In genomic region chr10:116469437-116469836, GRCh38 we compare ENCODE assay signal across 17 cellular contexts. TPM values are rescaled to one million over a fixed set of nuclear protein-coding genes. Genes with fewer than 3 reads are reported as not detected.
A peak's percentile ranks its signal among the peaks of the same experiment; 100 is the strongest.
DNase-seq lines count a peak whose midpoint lies in the region; FAIRE-seq and TF ChIP-seq lines count a peak whose summit lies in the region.
"Had no signal": no experiment of that assay in that cellular context is flagged by ENCODE, and none has a peak within 500 bp of the region (broad histone marks: within the 10 kb centered on the region; RNA-seq: fewer than 3 reads in every experiment).

No MANE protein-coding gene starts in this region.

- CTCF ChIA-PET in H1 (lab: Charles Lee; ENCODE audit: partially characterized antibody): interaction anchor here (1.3 to 3.4 kb wide), 5 partner anchors 8 to 53 kb away, joined by 3 to 15 read pairs (median 10); no protein-coding TSS in a partner anchor

- WGBS in H1 (ENCODE audit: extremely low coverage in 1 of 2, insufficient coverage in 1 of 2, insufficient read length in 1 of 2, insufficient replicate concordance in 2 of 2, low coverage in 1 of 2, low lambda C conversion rate in 2 of 2, missing lambda C conversion rate in 1 of 2), 2 experiments: 90% methylated on average over 3 of the region's 3 CpGs; no CpG with 5 or more reads in 1 of the 2 experiments

- no peak for TF ChIP-seq POLR2A in H1 (IDR thresholded peaks at IDR 0.05; ENCODE audit: control extremely low read depth in 1 of 2, low read depth in 2 of 2, low read length in 2 of 2)

- H4K20me1 ChIP-seq in H1 (replicated peaks in 1 of 2; ENCODE audit: control insufficient read depth in 1 of 2, insufficient read depth in 2 of 2, low read length in 2 of 2): no peaks in the 10 kb centered on the region
- no peaks in the 10 kb centered on the region for H4K20me1 ChIP-seq in Karpas-422 (ENCODE audit: insufficient read depth, low read depth, low read length)

- H3K9me3 ChIP-seq in H1 (ENCODE audit: insufficient read depth in 2 of 2, low read depth in 1 of 2, low read length in 1 of 2) (no peaks in the 10 kb centered on the region), Karpas-422 (ENCODE audit: low read length) (no peaks in the 10 kb centered on the region)
- H3K9me3 ChIP-seq: A549 had no signal

- H2BK5ac ChIP-seq in H1 (ENCODE audit: low read depth, low read length): no peak overlapping the region

- H3K23me2 ChIP-seq in H1 (ENCODE audit: low read depth, low read length): no peaks in the 10 kb centered on the region

- no peaks in the 10 kb centered on the region for H3K36me3 Mint-ChIP-seq in mesothelial cell of epicardium
- H3K36me3 Mint-ChIP-seq: IgD-negative memory B cell had no signal

- H3K9ac ChIP-seq in H1 (replicated peaks in 1 of 4; ENCODE audit: extremely low read depth in 1 of 4, low read depth in 3 of 4, low read length in 3 of 4) (no peak overlapping the region), Karpas-422 (ENCODE audit: low read length) (no peak overlapping the region)

- H3K4me1 ChIP-seq in H1 (replicated peaks in 1 of 4; ENCODE audit: control insufficient read depth in 3 of 4, insufficient read depth in 4 of 4, low read length in 3 of 4) (no peaks in the 10 kb centered on the region), Karpas-422 (ENCODE audit: low read length) (no peaks in the 10 kb centered on the region)
- H3K4me1 ChIP-seq: A549 had no signal

- no peak overlapping the region for H3K4me3 Mint-ChIP-seq in mesothelial cell of epicardium
- H3K4me3 Mint-ChIP-seq: IgD-negative memory B cell had no signal

- H4K5ac ChIP-seq in H1 (ENCODE audit: insufficient read length, low read depth, low read length): no peak overlapping the region

- H3K4me2 ChIP-seq in H1 (ENCODE audit: insufficient read depth in 1 of 2, low read depth in 2 of 2, low read length in 2 of 2) (no peak overlapping the region), Karpas-422 (ENCODE audit: low read depth, low read length, poor library complexity, severe bottlenecking) (no peak overlapping the region)
- H3K4me2 ChIP-seq: A549 had no signal

- no peak overlapping the region for H2BK20ac ChIP-seq in H1 (ENCODE audit: low read length)

- no peak overlapping the region for H2BK12ac ChIP-seq in H1 (ENCODE audit: low read depth, low read length)

- H3K9me2 ChIP-seq in Karpas-422 (replicated peaks; ENCODE audit: insufficient read depth, low read length): no peaks in the 10 kb centered on the region

- peak; percentile 4 for DNase-seq in A172 (ENCODE audit: low spot score)
- DNase-seq in HCEC 1CT: peak; percentile 29
- no peak for DNase-seq in H1 (ENCODE audit: low read depth in 1 of 2, low spot score in 2 of 2)
- DNase-seq in mesothelial cell of epicardium (ENCODE audit: low spot score in 2 of 2, unreplicated experiment in 2 of 2): no peak
- no peak for DNase-seq in activated CD8-positive, alpha-beta memory T cell treated with anti-CD3 and anti-CD28 coated beads, Interleukin-2, amount 50 U/mL, for 4 hours
- DNase-seq in NCI-H2081 (lab: John Stamatoyannopoulos, UW): no peak
- DNase-seq in Karpas-422: no peak
- no peak for DNase-seq in stimulated activated CD8-positive, alpha-beta memory T cell treated with anti-CD3 and anti-CD28 coated beads, Interleukin-4, amount 100 ng/mL, for 48 hours
- DNase-seq: DMS53, GOT3, NCI-H2107, PC-3 had no signal

- peaks cover 9% of the 10 kb centered on the region for H3K27me3 Mint-ChIP-seq in mesothelial cell of epicardium (ENCODE audit: low read depth)
- H3K27me3 Mint-ChIP-seq: IgD-negative memory B cell had no signal

- H3K9me3 Mint-ChIP-seq in mesothelial cell of epicardium: peaks cover 5% of the 10 kb centered on the region
- H3K9me3 Mint-ChIP-seq: IgD-negative memory B cell had no signal

- TF ChIP-seq EP300 in H1 (IDR thresholded peaks at IDR 0.05; ENCODE audit: borderline replicate concordance in 1 of 2, low read depth in 2 of 2, low read length in 2 of 2): no peak

- H4K91ac ChIP-seq in H1 (replicated peaks; ENCODE audit: insufficient read length, low read length): no peak overlapping the region

- POLR2A ChIA-PET in H1 (lab: Charles Lee; ENCODE audit: partially characterized antibody): no interaction called here

- H3K27me3 ChIP-seq in H1 (replicated peaks in 1 of 4; ENCODE audit: control insufficient read depth in 3 of 4, extremely low read depth in 1 of 4, insufficient read depth in 3 of 4, low read length in 3 of 4): no peaks in the 10 kb centered on the region
- no peaks in the 10 kb centered on the region for H3K27me3 ChIP-seq in Karpas-422 (ENCODE audit: low read length)

- H3K79me1 ChIP-seq in H1 (ENCODE audit: low read depth, low read length): no peaks in the 10 kb centered on the region

- no peak for TF ChIP-seq CTCF in H1 (IDR thresholded peaks at IDR 0.05; ENCODE audit: control extremely low read depth in 1 of 3, insufficient read depth in 1 of 3, low read depth in 1 of 3, low read length in 3 of 3)
- no peak for TF ChIP-seq CTCF in mesothelial cell of epicardium (IDR thresholded peaks at IDR 0.05; ENCODE audit: unreplicated experiment)

- H3K18ac ChIP-seq in H1 (ENCODE audit: extremely low read depth, low read length): no peak overlapping the region

- H3K4me1 Mint-ChIP-seq in mesothelial cell of epicardium: peaks cover 20% of the 10 kb centered on the region
- H3K4me1 Mint-ChIP-seq: IgD-negative memory B cell had no signal

- H3K4me3 ChIP-seq in H1 (ENCODE audit: extremely low read depth in 1 of 4, insufficient read depth in 2 of 4, low read depth in 3 of 4, low read length in 4 of 4) (no peak overlapping the region), Karpas-422 (ENCODE audit: low read length) (no peak overlapping the region)
- H3K4me3 ChIP-seq: A549 had no signal

- no peak overlapping the region for H3K27ac ChIP-seq in H1 (ENCODE audit: low read depth, low read length)
- no peak overlapping the region for H3K27ac ChIP-seq in Karpas-422 (ENCODE audit: low read length)
- H3K27ac ChIP-seq: A549, C4-2B had no signal

- H2AFZ ChIP-seq in H1 (ENCODE audit: low read length) (peak overlapping the region; percentile 4; the same call in 1 of the 2 replicates), Karpas-422 (ENCODE audit: low read length) (no peak overlapping the region)

- H3K56ac ChIP-seq in H1 (replicated peaks; ENCODE audit: insufficient read length, low read depth, low read length): no peak overlapping the region

- no peak overlapping the region; the same call in 1 of the 2 replicates for H2AK5ac ChIP-seq in H1 (ENCODE audit: low read depth, low read length)

- H3K36me3 ChIP-seq in H1 (ENCODE audit: control insufficient read depth in 2 of 4, insufficient read depth in 4 of 4, low read length in 3 of 4) (no peaks in the 10 kb centered on the region), Karpas-422 (ENCODE audit: insufficient read depth, low read length) (no peaks in the 10 kb centered on the region)

- H4K8ac ChIP-seq in H1 (ENCODE audit: extremely low read depth, insufficient read depth, low read length): no peak overlapping the region

- H3K79me2 ChIP-seq in H1 (ENCODE audit: control insufficient read depth in 1 of 2, insufficient read depth in 2 of 2, low read length in 2 of 2) (no peaks in the 10 kb centered on the region), Karpas-422 (ENCODE audit: low read length) (no peaks in the 10 kb centered on the region)

- FAIRE-seq in H1 (lab: Jason Lieb, UNC): no peak
- FAIRE-seq: A549, G401.6, GM12891 had no signal

- TF ChIP-seq RAD21 in H1 (IDR thresholded peaks at IDR 0.05 in 1 of 2, conservative IDR thresholded peaks at IDR 0.05 in 1 of 2; ENCODE audit: low read depth in 2 of 2, low read length in 2 of 2): no peak

- no peak overlapping the region for H2BK15ac ChIP-seq in H1 (ENCODE audit: low read length)

- peak overlapping the region; percentile 57 for H3K27ac Mint-ChIP-seq in mesothelial cell of epicardium
- H3K27ac Mint-ChIP-seq: IgD-negative memory B cell had no signal

- H3K14ac ChIP-seq in H1 (ENCODE audit: insufficient read length): no peak overlapping the region

- no peak overlapping the region for H2BK120ac ChIP-seq in H1 (replicated peaks; ENCODE audit: low read depth, low read length)

- no peak overlapping the region for H3K4ac ChIP-seq in H1 (replicated peaks; ENCODE audit: insufficient read length, low read depth, low read length)

- no peak overlapping the region for H3K23ac ChIP-seq in H1 (ENCODE audit: insufficient read length)

TF ChIP-seq in H1, 55 proteins besides CTCF, POLR2A, EP300 and RAD21 (continues in another document):
- TF ChIP-seq SIRT6 (IDR thresholded peaks at IDR 0.05; ENCODE audit: low read length) (no peak), RNF2 (IDR thresholded peaks at IDR 0.05; ENCODE audit: borderline replicate concordance, low read depth, low read length, missing control alignments, poor library complexity, severe bottlenecking) (no peak), YY1 (IDR thresholded peaks at IDR 0.05; ENCODE audit: low read depth, low read length) (no peak), RBBP5 (IDR thresholded peaks at IDR 0.05; ENCODE audit: borderline replicate concordance, low read depth, low read length) (no peak), KDM4A (IDR thresholded peaks at IDR 0.05; ENCODE audit: low read depth, low read length, severe bottlenecking) (no peak), HDAC2 (IDR thresholded peaks at IDR 0.05; ENCODE audit: borderline replicate concordance in 1 of 2, low read depth in 2 of 2, low read length in 2 of 2) (no peak), KDM5A (IDR thresholded peaks at IDR 0.05; ENCODE audit: low read length) (no peak), CEBPB (IDR thresholded peaks at IDR 0.05; ENCODE audit: low read depth, low read length) (no peak), JUND (IDR thresholded peaks at IDR 0.05; ENCODE audit: low read length) (no peak), ASH2L (IDR thresholded peaks at IDR 0.05; ENCODE audit: low read length) (no peak), BCL11A (IDR thresholded peaks at IDR 0.05; ENCODE audit: low read depth in 2 of 2, low read length in 2 of 2) (no peak), RFX5 (IDR thresholded peaks at IDR 0.05; ENCODE audit: borderline replicate concordance, low read depth, low read length) (no peak), EGR1 (IDR thresholded peaks at IDR 0.05; ENCODE audit: borderline replicate concordance, low read depth, low read length) (no peak), TEAD4 (IDR thresholded peaks at IDR 0.05; ENCODE audit: low read depth, low read length) (no peak)

RNA-seq across cellular contexts. Expression of gene PNLIPRP3, which starts 41.8 kb away (rescaled TPM):
- total RNA-seq in A172 (2014; rRNA removed; shearing (Covaris generic)): 0.22 TPM in 1 of 2 replicates, not detected in the other
- total RNA-seq in H1 (2021; fragmentation: NEBNext Ultra II Directional; extraction: Animal tissue kit (Norgen Biotek cat#: 25700)): not detected in 2 replicates
- not detected in 2 replicates for polyA plus RNA-seq in H1 (2011; rRNA removed)
- polyA plus RNA-seq in H1 (2011; cell fraction: cytosol; rRNA removed): not detected
- polyA plus RNA-seq in H1 (2011; cell fraction: nucleus; rRNA removed): not detected
- polyA plus RNA-seq in H1 (2012, experiment 1 of 2): not detected in 4 replicates
- polyA plus RNA-seq in H1 (2012, experiment 2 of 2): not detected
- polyA plus RNA-seq in H1 (2013, experiment 1 of 2): not detected
- not detected for polyA plus RNA-seq in H1 (2013, experiment 2 of 2)
- polyA minus RNA-seq in H1 (2011; rRNA and poly(A)+ RNA removed): not detected in 2 replicates
- not detected for polyA minus RNA-seq in H1 (2011; cell fraction: cytosol; rRNA and poly(A)+ RNA removed)
- not detected for polyA minus RNA-seq in H1 (2011; cell fraction: nucleus; rRNA and poly(A)+ RNA removed)
- total RNA-seq in mesothelial cell of epicardium: not detected in 3 replicates
- not detected in 2 replicates for total RNA-seq in Karpas-422 (2014; rRNA removed; shearing (Covaris generic); ENCODE audit: low replicate concordance)
- total RNA-seq: PC-3 had no signal
- polyA plus RNA-seq: A549, IgD-negative memory B cell had no signal

Comparison
In these comparisons a context has a peak if more than half of its experiments do, and no peak if none do; other contexts are left out.
1. DNase-seq: peak in A172 (single experiment) and HCEC 1CT (single experiment); none in H1 (0 of 2), mesothelial cell of epicardium (0 of 2), activated CD8-positive, alpha-beta memory T cell treated with anti-CD3 and anti-CD28 coated beads, Interleukin-2, amount 50 U/mL, for 4 hours (single experiment), NCI-H2081 (0 of 2), Karpas-422 (single experiment) and stimulated activated CD8-positive, alpha-beta memory T cell treated with anti-CD3 and anti-CD28 coated beads, Interleukin-4, amount 100 ng/mL, for 48 hours (single experiment).